In the genomic region with DNA sequence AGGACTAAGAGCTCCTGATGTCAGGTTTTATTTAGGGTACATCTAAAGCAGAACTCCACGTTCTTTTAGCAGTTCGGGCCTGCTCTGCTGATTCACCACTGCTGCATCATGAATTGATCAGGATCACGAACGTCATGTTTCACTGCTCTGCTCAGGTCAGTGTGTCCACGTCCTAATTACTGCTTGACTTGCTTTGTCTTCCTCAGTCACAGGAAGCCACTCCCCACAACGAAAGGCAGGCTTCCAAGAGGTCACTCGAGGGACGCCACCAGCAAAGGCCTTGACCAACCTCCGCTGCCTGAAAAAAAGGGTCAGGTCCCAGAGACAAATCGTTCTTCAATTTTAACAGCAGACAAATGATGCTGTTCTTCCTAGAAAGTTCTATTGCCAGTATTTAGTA, we compare ENCODE assay signal across 20 cellular contexts. TPM values are rescaled to one million over a fixed set of nuclear protein-coding genes. Genes with fewer than 3 reads are reported as not detected.
DNase-seq lines count a peak whose midpoint lies in the region; ATAC-seq and TF ChIP-seq lines count a peak whose summit lies in the region.
"Had no signal": no experiment of that assay in that cellular context is flagged by ENCODE, and none has a peak within 500 bp of the region (broad histone marks: within the 10 kb centered on the region; RNA-seq: fewer than 3 reads in every experiment).

No MANE protein-coding gene starts in this region.

- no peak overlapping the region for H3K4me3 Mint-ChIP-seq in GM23338
- H3K4me3 Mint-ChIP-seq in neural progenitor cell, result no peak overlapping the region
- H3K4me3 Mint-ChIP-seq: CD4-positive, alpha-beta memory T cell; HFFc6 had no signal

- H3K4me2 ChIP-seq in GM23338 (no peak overlapping the region), neural progenitor cell (no peak overlapping the region)

- H3F3A ChIP-seq in GM23338 (replicated peaks; ENCODE audit: low read depth) (no peaks in the 10 kb centered on the region), neural progenitor cell (ENCODE audit: low read depth) (no peaks in the 10 kb centered on the region)

- no peaks in the 10 kb centered on the region for H3K4me1 ChIP-seq in GM23338 (ENCODE audit: insufficient read depth)
- no peaks in the 10 kb centered on the region for H3K4me1 ChIP-seq in neural progenitor cell
- H3K4me1 ChIP-seq: HAP-1 had no signal

- H3K36me3 Mint-ChIP-seq in GM23338 (ENCODE audit: low read depth) (no peaks in the 10 kb centered on the region), neural progenitor cell (peaks cover 5% of the 10 kb centered on the region)
- H3K36me3 Mint-ChIP-seq: CD4-positive, alpha-beta memory T cell had no signal

- H3K9me2 ChIP-seq in GM23338 (ENCODE audit: insufficient read depth), result 0 out of 2 replicates have a peak, but pooled peaks cover 4% of the 10 kb centered on the region

- peak overlapping the region; percentile 60; the same call in 1 of the 2 replicates for H3K27ac Mint-ChIP-seq in GM23338
- peak overlapping the region; percentile 38 for H3K27ac Mint-ChIP-seq in neural progenitor cell
- H3K27ac Mint-ChIP-seq: CD4-positive, alpha-beta memory T cell; HFFc6 had no signal

- no peaks in the 10 kb centered on the region for H3K9me3 ChIP-seq in neural progenitor cell (ENCODE audit: low read depth)
- H3K9me3 ChIP-seq: HAP-1 had no signal

- no peak overlapping the region for H3K9ac ChIP-seq in neural progenitor cell
- H3K9ac ChIP-seq: GM23248 had no signal

- H3K4me1 Mint-ChIP-seq in GM23338 (no peaks in the 10 kb centered on the region), neural progenitor cell (no peaks in the 10 kb centered on the region)
- H3K4me1 Mint-ChIP-seq: CD4-positive, alpha-beta memory T cell had no signal

- TF ChIP-seq CTCF in GM23338 (conservative IDR thresholded peaks at IDR 0.05; ENCODE audit: low read depth in 2 of 2), result no peak
- no peak for TF ChIP-seq CTCF in neural progenitor cell (IDR thresholded peaks at IDR 0.05)

- H3K9me3 Mint-ChIP-seq in GM23338 (no peaks in the 10 kb centered on the region), neural progenitor cell (peaks cover 3% of the 10 kb centered on the region)

- H3K79me2 ChIP-seq in GM23338 (replicated peaks; ENCODE audit: insufficient read depth) (no peaks in the 10 kb centered on the region; the same call in none of the 2 replicates), neural progenitor cell (ENCODE audit: low read depth) (no peaks in the 10 kb centered on the region)

- no peak overlapping the region for H2AFZ ChIP-seq in GM23338
- H2AFZ ChIP-seq in neural progenitor cell (replicated peaks), result no peak overlapping the region
- H2AFZ ChIP-seq: GM23248 had no signal

- no peak overlapping the region for H3K27ac ChIP-seq in GM23338 (ENCODE audit: low read depth)
- no peak overlapping the region for H3K27ac ChIP-seq in neural progenitor cell
- H3K27ac ChIP-seq: GM23248 had no signal

- H3K4me3 ChIP-seq in GM23338 (no peak overlapping the region), neural progenitor cell (no peak overlapping the region)
- H3K4me3 ChIP-seq: GM23248, HAP-1 had no signal

- DNase-seq in GM23338 (ENCODE audit: low spot score) (no peak), SK-N-DZ (ENCODE audit: low spot score) (peak; percentile 44), neural progenitor cell (ENCODE audit: low spot score) (no peak), retina (peak; percentile 41), dedifferentiated amniotic fluid mesenchymal stem cell (ENCODE audit: extremely low spot score) (no peak), cerebellar nuclear complex (lab: John Stamatoyannopoulos, UW) (no peak), globus pallidus (ENCODE audit: low spot score) (no peak)
- DNase-seq: CD4-positive, alpha-beta memory T cell; COR-L47; DMS 273 treated with DMSO at 0.1 percent for 48 hours; DMS79; GF-D8; GM23248; HFFc6 had no signal

- H3K27me3 Mint-ChIP-seq in GM23338 (ENCODE audit: insufficient read depth, low read depth, poor library complexity) (no peaks in the 10 kb centered on the region), neural progenitor cell (ENCODE audit: insufficient read depth, low read depth) (peaks cover 2% of the 10 kb centered on the region)
- H3K27me3 Mint-ChIP-seq: CD4-positive, alpha-beta memory T cell had no signal

- H3K27me3 ChIP-seq in GM23338 (ENCODE audit: insufficient read depth) (no peaks in the 10 kb centered on the region), neural progenitor cell (no peaks in the 10 kb centered on the region)

- H4K20me1 ChIP-seq in GM23338 (replicated peaks; ENCODE audit: insufficient read depth) (no peaks in the 10 kb centered on the region; the same call in 1 of the 2 replicates), neural progenitor cell (ENCODE audit: low read depth) (no peaks in the 10 kb centered on the region)

- ATAC-seq in GM23338 (no peak), GM19328 (IDR thresholded peaks at IDR 0.05; ENCODE audit: unreplicated experiment) (no peak)

- no peaks in the 10 kb centered on the region for H3K36me3 ChIP-seq in GM23338 (ENCODE audit: insufficient read depth)
- H3K36me3 ChIP-seq in neural progenitor cell, result no peaks in the 10 kb centered on the region
- H3K36me3 ChIP-seq: HAP-1 had no signal

TF ChIP-seq in GM23338, 12 proteins besides CTCF, POLR2A, EP300 and RAD21 (continues in another document):
- TF ChIP-seq, protein P1, sequence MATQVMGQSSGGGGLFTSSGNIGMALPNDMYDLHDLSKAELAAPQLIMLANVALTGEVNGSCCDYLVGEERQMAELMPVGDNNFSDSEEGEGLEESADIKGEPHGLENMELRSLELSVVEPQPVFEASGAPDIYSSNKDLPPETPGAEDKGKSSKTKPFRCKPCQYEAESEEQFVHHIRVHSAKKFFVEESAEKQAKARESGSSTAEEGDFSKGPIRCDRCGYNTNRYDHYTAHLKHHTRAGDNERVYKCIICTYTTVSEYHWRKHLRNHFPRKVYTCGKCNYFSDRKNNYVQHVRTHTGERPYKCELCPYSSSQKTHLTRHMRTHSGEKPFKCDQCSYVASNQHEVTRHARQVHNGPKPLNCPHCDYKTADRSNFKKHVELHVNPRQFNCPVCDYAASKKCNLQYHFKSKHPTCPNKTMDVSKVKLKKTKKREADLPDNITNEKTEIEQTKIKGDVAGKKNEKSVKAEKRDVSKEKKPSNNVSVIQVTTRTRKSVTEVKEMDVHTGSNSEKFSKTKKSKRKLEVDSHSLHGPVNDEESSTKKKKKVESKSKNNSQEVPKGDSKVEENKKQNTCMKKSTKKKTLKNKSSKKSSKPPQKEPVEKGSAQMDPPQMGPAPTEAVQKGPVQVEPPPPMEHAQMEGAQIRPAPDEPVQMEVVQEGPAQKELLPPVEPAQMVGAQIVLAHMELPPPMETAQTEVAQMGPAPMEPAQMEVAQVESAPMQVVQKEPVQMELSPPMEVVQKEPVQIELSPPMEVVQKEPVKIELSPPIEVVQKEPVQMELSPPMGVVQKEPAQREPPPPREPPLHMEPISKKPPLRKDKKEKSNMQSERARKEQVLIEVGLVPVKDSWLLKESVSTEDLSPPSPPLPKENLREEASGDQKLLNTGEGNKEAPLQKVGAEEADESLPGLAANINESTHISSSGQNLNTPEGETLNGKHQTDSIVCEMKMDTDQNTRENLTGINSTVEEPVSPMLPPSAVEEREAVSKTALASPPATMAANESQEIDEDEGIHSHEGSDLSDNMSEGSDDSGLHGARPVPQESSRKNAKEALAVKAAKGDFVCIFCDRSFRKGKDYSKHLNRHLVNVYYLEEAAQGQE (IDR thresholded peaks at IDR 0.05; ENCODE audit: unreplicated experiment), result no peak
- TF ChIP-seq POLR2AphosphoS5 (IDR thresholded peaks at IDR 0.05; ENCODE audit: low read depth) (no peak), EZH2 (IDR thresholded peaks at IDR 0.05; ENCODE audit: low read depth, unreplicated experiment) (no peak), ZNF331 (CRISPR knock-in tag; IDR thresholded peaks at IDR 0.05; ENCODE audit: low read depth) (no peak), EZH2phosphoT487 (IDR thresholded peaks at IDR 0.05; ENCODE audit: unreplicated experiment) (no peak)
- TF ChIP-seq, protein P2, sequence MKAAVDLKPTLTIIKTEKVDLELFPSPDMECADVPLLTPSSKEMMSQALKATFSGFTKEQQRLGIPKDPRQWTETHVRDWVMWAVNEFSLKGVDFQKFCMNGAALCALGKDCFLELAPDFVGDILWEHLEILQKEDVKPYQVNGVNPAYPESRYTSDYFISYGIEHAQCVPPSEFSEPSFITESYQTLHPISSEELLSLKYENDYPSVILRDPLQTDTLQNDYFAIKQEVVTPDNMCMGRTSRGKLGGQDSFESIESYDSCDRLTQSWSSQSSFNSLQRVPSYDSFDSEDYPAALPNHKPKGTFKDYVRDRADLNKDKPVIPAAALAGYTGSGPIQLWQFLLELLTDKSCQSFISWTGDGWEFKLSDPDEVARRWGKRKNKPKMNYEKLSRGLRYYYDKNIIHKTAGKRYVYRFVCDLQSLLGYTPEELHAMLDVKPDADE (IDR thresholded peaks at IDR 0.05), result no peak

RNA-seq across cellular contexts. Expression of a gene that starts 40.3 kb away (rescaled TPM):
- 6.6 and 7.0 TPM in 2 replicates for total RNA-seq in GM23338 (2014; rRNA removed; shearing (Covaris generic))
- 4.3 and 5.1 TPM in 2 replicates for polyA plus RNA-seq in GM23338 (2016; fragmentation: Nextera tagmentation; extraction: Ambion mirVana)
- 37.8 and 43.1 TPM in 2 replicates for polyA plus RNA-seq in SK-N-DZ (2014; cell fraction: cytosol; rRNA removed)
- 14.9 and 21.0 TPM in 2 replicates for polyA plus RNA-seq in SK-N-DZ (2014; cell fraction: nucleus; rRNA removed)
- 13.9 and 14.2 TPM in 2 replicates for total RNA-seq in neural progenitor cell (ENCODE audit: low replicate concordance)
- total RNA-seq: A172; A673; CD4-positive, alpha-beta memory T cell; G401; GM23248; HFFc6 had no signal
- polyA plus RNA-seq: BJ, GM23248 had no signal

Comparison
In these comparisons a context has a peak if more than half of its experiments do, and no peak if none do; other contexts are left out.
1. DNase-seq: peak in SK-N-DZ (single experiment) and retina (single experiment); none in GM23338 (single experiment), neural progenitor cell (single experiment), dedifferentiated amniotic fluid mesenchymal stem cell (single experiment), cerebellar nuclear complex (0 of 2) and globus pallidus (single experiment).